ENCODE assay signal across 22 cellular contexts in the genomic region with DNA sequence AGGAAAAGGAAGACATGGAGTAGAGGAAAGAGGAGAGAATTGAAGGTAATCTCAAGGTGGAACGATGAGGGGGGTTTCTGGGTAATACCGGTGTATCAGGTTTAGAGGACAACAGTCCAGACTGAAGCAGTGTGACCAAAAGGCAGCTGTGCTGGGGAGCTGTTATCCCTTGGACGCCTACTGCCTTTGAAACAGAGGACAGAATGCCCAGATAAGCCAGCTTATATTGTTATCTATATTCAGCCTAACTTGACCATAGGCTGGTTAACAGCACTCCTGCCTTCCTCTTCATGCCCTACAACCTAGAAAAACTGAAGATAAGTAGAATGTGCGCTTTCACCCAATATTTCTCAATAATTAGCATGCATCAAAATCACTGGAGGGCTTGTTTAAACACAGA. TPM values are rescaled to one million over a fixed set of nuclear protein-coding genes. Genes with fewer than 3 reads are reported as not detected.
"Had no signal": no experiment of that assay in that cellular context is flagged by ENCODE, and none has a peak within 500 bp of the region (broad histone marks: within the 10 kb centered on the region; RNA-seq: fewer than 3 reads in every experiment).

No MANE protein-coding gene starts in this region.

- ATAC-seq: esophagus mucosa; gastrocnemius medialis; left lobe of liver; mucosa of descending colon; sciatic nerve; stimulated activated naive CD8-positive, alpha-beta T cell treated with anti-CD3 and anti-CD28 coated beads, Interleukin-15, amount 100 ng/mL, for 72 hours; upper lobe of right lung had no signal

- DNase-seq: effector CD8-positive, alpha-beta T cell; endodermal cell; foreskin fibroblast; gastrocnemius medialis; head of caudate nucleus; mesenchymal stem cell; mucosa of descending colon; naive B cell; stimulated activated CD4-positive, alpha-beta T cell treated with anti-CD3 and anti-CD28 coated beads, Interleukin-12 subunit alpha, Interleukin-12 subunit beta, amount 100 ng/mL, for 4 hours; stimulated activated CD4-positive, alpha-beta T cell treated with anti-CD3 and anti-CD28 coated beads, Interleukin-1b, Interleukin-23, amount 100 ng/mL, for 48 hours; stimulated activated CD4-positive, alpha-beta T cell treated with anti-CD3 and anti-CD28 coated beads, Interleukin-4, amount 100 ng/mL, for 1 hour; stimulated activated CD8-positive, alpha-beta memory T cell treated with anti-CD3 and anti-CD28 coated beads, Interleukin-4, amount 100 ng/mL, for 48 hours; stimulated activated naive CD4-positive, alpha-beta T cell; stimulated activated naive CD8-positive, alpha-beta T cell treated with anti-CD3 and anti-CD28 coated beads, Interleukin-15, amount 100 ng/mL, for 72 hours; transverse colon; upper lobe of right lung; uterus had no signal

RNA-seq across cellular contexts. Expression of a gene that starts 44.8 kb away (rescaled TPM):
- total RNA-seq: esophagus mucosa, left lobe of liver, osteocyte, prostate gland had no signal
